In genomic region chr6:142749556-142749955, GRCh38 we compare ENCODE assay signal across 31 cellular contexts.
"Had no signal": no experiment of that assay in that cellular context is flagged by ENCODE, and none has a peak within 500 bp of the region (broad histone marks: within the 10 kb centered on the region; RNA-seq: fewer than 3 reads in every experiment).

No MANE protein-coding gene starts in this region.

- H3K4me1 Mint-ChIP-seq: activated CD4-positive, alpha-beta memory T cell treated with anti-CD3 and anti-CD28 coated beads, Interleukin-2, amount 10 ng/mL, durations not matched to agents 7 days and 5 days; activated CD8-positive, alpha-beta memory T cell treated with anti-CD3 and anti-CD28 coated beads, Interleukin-2, amount 10 ng/mL, durations not matched to agents 7 days and 5 days; brain had no signal

- H3K27me3 Mint-ChIP-seq: activated CD8-positive, alpha-beta memory T cell treated with anti-CD3 and anti-CD28 coated beads, Interleukin-2, amount 10 ng/mL, durations not matched to agents 7 days and 5 days; activated naive CD8-positive, alpha-beta T cell treated with anti-CD3 and anti-CD28 coated beads, Interleukin-2, amount 50 U/mL, for 24 hours had no signal

- ATAC-seq: activated CD8-positive, alpha-beta memory T cell treated with anti-CD3 and anti-CD28 coated beads, Interleukin-2, amount 10 ng/mL, durations not matched to agents 7 days and 5 days; activated naive CD8-positive, alpha-beta T cell treated with anti-CD3 and anti-CD28 coated beads, Interleukin-2, amount 50 U/mL, for 24 hours; PC-3 had no signal

- H3K9me3 Mint-ChIP-seq: activated CD4-positive, alpha-beta memory T cell treated with anti-CD3 and anti-CD28 coated beads, Interleukin-2, amount 10 ng/mL, durations not matched to agents 7 days and 5 days; activated naive CD8-positive, alpha-beta T cell treated with anti-CD3 and anti-CD28 coated beads, Interleukin-2, amount 50 U/mL, for 24 hours had no signal

- H3K4me3 Mint-ChIP-seq: activated CD4-positive, alpha-beta memory T cell treated with anti-CD3 and anti-CD28 coated beads, Interleukin-2, amount 10 ng/mL, durations not matched to agents 7 days and 5 days; activated CD8-positive, alpha-beta memory T cell treated with anti-CD3 and anti-CD28 coated beads, Interleukin-2, amount 10 ng/mL, durations not matched to agents 7 days and 5 days; activated naive CD8-positive, alpha-beta T cell treated with anti-CD3 and anti-CD28 coated beads, Interleukin-2, amount 50 U/mL, for 24 hours; brain had no signal

- H3K27ac Mint-ChIP-seq: activated CD4-positive, alpha-beta memory T cell treated with anti-CD3 and anti-CD28 coated beads, Interleukin-2, amount 10 ng/mL, durations not matched to agents 7 days and 5 days; activated CD8-positive, alpha-beta memory T cell treated with anti-CD3 and anti-CD28 coated beads, Interleukin-2, amount 10 ng/mL, durations not matched to agents 7 days and 5 days; activated naive CD8-positive, alpha-beta T cell treated with anti-CD3 and anti-CD28 coated beads, Interleukin-2, amount 50 U/mL, for 24 hours had no signal

- DNase-seq: activated CD4-positive, alpha-beta memory T cell treated with anti-CD3 and anti-CD28 coated beads, Interleukin-2, amount 10 ng/mL, durations not matched to agents 7 days and 5 days; activated CD4-positive, alpha-beta T cell treated with anti-CD3 and anti-CD28 coated beads for 1 hour; activated CD4-positive, alpha-beta T cell treated with anti-CD3 and anti-CD28 coated beads for 48 hours; activated CD4-positive, CD25-positive, alpha-beta regulatory T cell; activated CD8-positive, alpha-beta memory T cell treated with anti-CD3 and anti-CD28 coated beads for 24 hours; activated CD8-positive, alpha-beta memory T cell treated with anti-CD3 and anti-CD28 coated beads, Interleukin-2, amount 10 ng/mL, durations not matched to agents 7 days and 5 days; activated CD8-positive, alpha-beta memory T cell treated with anti-CD3 and anti-CD28 coated beads, Interleukin-2, amount 50 U/mL, for 48 hours; activated effector memory CD4-positive, alpha-beta T cell treated with Interleukin-2 at 50 U/mL for 16 hours; activated naive CD4-positive, alpha-beta T cell treated with anti-CD3 and anti-CD28 coated beads, Interleukin-2, amount 50 U/mL, for 16 hours; activated naive CD8-positive, alpha-beta T cell treated with anti-CD3 and anti-CD28 coated beads, Interleukin-2, amount 50 U/mL, for 24 hours; activated T-cell treated with anti-CD3 and anti-CD28 coated beads, Interleukin-2, amount 50 U/mL, for 48 hours; anterior cingulate cortex; caudate nucleus; cerebellar nuclear complex; Karpas-422; KBM-7; NCI-H1105 treated with DMSO at 0.1 percent for 48 hours; NCI-H1436; NCI-H1694 treated with DMSO at 0.1 percent for 48 hours; NCI-H2029; NCI-H345; NCI-H524 treated with DMSO at 0.1 percent for 48 hours; PC-3; Peyer's patch; RPMI8226; SHP77 treated with DMSO at 0.1 percent for 48 hours; SK-N-SH; T-helper 2 cell; T-helper 9 cell; WERI-Rb-1 had no signal
